In genomic region chr20:3911956-3912355, GRCh38 we compare ENCODE assay signal across 13 cellular contexts. TPM values are rescaled to one million over a fixed set of nuclear protein-coding genes. Genes with fewer than 3 reads are reported as not detected.
DNase-seq lines count a peak whose midpoint lies in the region; ATAC-seq and TF ChIP-seq lines count a peak whose summit lies in the region.
"Had no signal": no experiment of that assay in that cellular context is flagged by ENCODE, and none has a peak within 500 bp of the region (broad histone marks: within the 10 kb centered on the region; RNA-seq: fewer than 3 reads in every experiment).

No MANE protein-coding gene starts in this region.

- TF ChIP-seq CTCF in cardiac muscle cell (IDR thresholded peaks at IDR 0.05; ENCODE audit: low read depth, low read length) (no peak), glutamatergic neuron (IDR thresholded peaks at IDR 0.05; ENCODE audit: partially characterized antibody, unreplicated experiment) (no peak), type B pancreatic cell (conservative IDR thresholded peaks at IDR 0.05) (no peak), MM.1S (IDR thresholded peaks at IDR 0.05; ENCODE audit: low read length) (no peak)

- no peaks in the 10 kb centered on the region for H3K9me3 ChIP-seq in cardiac muscle cell (ENCODE audit: low read depth)
- H3K9me3 ChIP-seq in MM.1S (replicated peaks; ENCODE audit: insufficient read depth, low read length): no peaks in the 10 kb centered on the region
- H3K9me3 ChIP-seq in naive thymus-derived CD4-positive, alpha-beta T cell (ENCODE audit: control insufficient read depth in 2 of 3, low read length in 3 of 3): no peaks in the 10 kb centered on the region

- H3K79me2 ChIP-seq in MM.1S (ENCODE audit: low read length): peaks cover 93% of the 10 kb centered on the region

- DNase-seq in cardiac muscle cell (ENCODE audit: low read depth in 1 of 2, low spot score in 1 of 2) (no peak), cardiac septum (ENCODE audit: low spot score) (no peak), NCI-H510A (lab: John Stamatoyannopoulos, UW) (peak; percentile 53), glutamatergic neuron (no peak), type B pancreatic cell (ENCODE audit: extremely low spot score, unreplicated experiment) (no peak), MM.1S (no peak), HEK293T (ENCODE audit: extremely low spot score) (no peak)
- DNase-seq in naive thymus-derived CD4-positive, alpha-beta T cell: no peak
- DNase-seq: C1 segment of cervical spinal cord, cortex of kidney, PC-3, retina had no signal

- intact Hi-C loops in cardiac septum (cut with DNase I): no loop called here
- intact Hi-C loops in naive thymus-derived CD4-positive, alpha-beta T cell (cut with micrococcal nuclease): no loop called here

- no peak overlapping the region for H3K4me2 ChIP-seq in MM.1S (ENCODE audit: low read depth, low read length)

- H4K20me1 ChIP-seq in MM.1S (ENCODE audit: insufficient read depth, low read length): peaks cover 21% of the 10 kb centered on the region

- H3K4me1 ChIP-seq in cardiac muscle cell (ENCODE audit: low read depth): peaks cover 7% of the 10 kb centered on the region
- H3K4me1 ChIP-seq in MM.1S (ENCODE audit: low read length): no peaks in the 10 kb centered on the region
- peaks cover 5 to 11% of the 10 kb centered on the region in 2 donors for H3K4me1 ChIP-seq in naive thymus-derived CD4-positive, alpha-beta T cell (ENCODE audit: control insufficient read depth in 2 of 2, insufficient read depth in 2 of 2, low read length in 2 of 2)

- ATAC-seq in naive thymus-derived CD4-positive, alpha-beta T cell: no peak
- ATAC-seq: PC-3 had no signal

- H3K4me3 Mint-ChIP-seq in glutamatergic neuron (ENCODE audit: unreplicated experiment): no peak overlapping the region
- H3K4me3 Mint-ChIP-seq in type B pancreatic cell: no peak overlapping the region
- no peak overlapping the region for H3K4me3 Mint-ChIP-seq in naive thymus-derived CD4-positive, alpha-beta T cell
- H3K4me3 Mint-ChIP-seq: T-helper 1 cell treated with Interleukin-12 subunit alpha and Interleukin-12 subunit beta and Interleukin-4 antibody, amounts not matched to agents 30 μg/mL and 1 μg/mL, for 36 hours had no signal

- no peaks in the 10 kb centered on the region for H3F3A ChIP-seq in MM.1S (ENCODE audit: insufficient read depth, low read length)

- peaks cover 5% of the 10 kb centered on the region for H3K27me3 Mint-ChIP-seq in glutamatergic neuron (ENCODE audit: unreplicated experiment)
- H3K27me3 Mint-ChIP-seq in type B pancreatic cell: no peaks in the 10 kb centered on the region
- no peaks in the 10 kb centered on the region for H3K27me3 Mint-ChIP-seq in naive thymus-derived CD4-positive, alpha-beta T cell

- no peak overlapping the region for H3K4me3 ChIP-seq in cardiac muscle cell
- no peak overlapping the region for H3K4me3 ChIP-seq in MM.1S (ENCODE audit: low read length)
- H3K4me3 ChIP-seq in naive thymus-derived CD4-positive, alpha-beta T cell (ENCODE audit: low read length): no peak overlapping the region

- no peak overlapping the region for H3K9ac ChIP-seq in MM.1S (ENCODE audit: low read length)

- no peaks in the 10 kb centered on the region for H3K9me2 ChIP-seq in MM.1S (replicated peaks; ENCODE audit: insufficient read depth, low read length)

- H3K27ac ChIP-seq in cardiac muscle cell: peak overlapping the region; percentile 19
- H3K27ac ChIP-seq in MM.1S (ENCODE audit: low read length): no peak overlapping the region
- no peak overlapping the region for H3K27ac ChIP-seq in naive thymus-derived CD4-positive, alpha-beta T cell (ENCODE audit: low read depth, low read length)

- POLR2A ChIA-PET in naive thymus-derived CD4-positive, alpha-beta T cell (lab: Charles Lee): interaction anchor here (1.0 kb wide), 1 partner anchor 14 kb away, joined by 3 read pairs; no protein-coding TSS in a partner anchor
- POLR2A ChIA-PET in HEK293T (lab: Yijun Ruan, JAX): no interaction called here

- H3K4me1 Mint-ChIP-seq in glutamatergic neuron (ENCODE audit: low read depth, unreplicated experiment) (peaks cover 22% of the 10 kb centered on the region), type B pancreatic cell (ENCODE audit: unreplicated experiment) (peaks cover 4% of the 10 kb centered on the region)
- H3K4me1 Mint-ChIP-seq in naive thymus-derived CD4-positive, alpha-beta T cell: peaks cover 20 to 67% (median 43%) of the 10 kb centered on the region in 7 donors

- H3K9me3 Mint-ChIP-seq in glutamatergic neuron (ENCODE audit: unreplicated experiment) (peaks cover 3% of the 10 kb centered on the region), type B pancreatic cell (no peaks in the 10 kb centered on the region)
- H3K9me3 Mint-ChIP-seq in naive thymus-derived CD4-positive, alpha-beta T cell: no peaks in the 10 kb centered on the region
- H3K9me3 Mint-ChIP-seq: T-helper 1 cell treated with Interleukin-12 subunit alpha and Interleukin-12 subunit beta and Interleukin-4 antibody, amounts not matched to agents 30 μg/mL and 1 μg/mL, for 36 hours had no signal

- no peak overlapping the region for H2AFZ ChIP-seq in MM.1S (ENCODE audit: low read length)

- H3K36me3 ChIP-seq in cardiac muscle cell: peaks cover 41% of the 10 kb centered on the region
- peaks cover 13% of the 10 kb centered on the region for H3K36me3 ChIP-seq in MM.1S (replicated peaks; ENCODE audit: insufficient read depth, low read length)
- peaks cover 19 to 72% (median 20%) of the 10 kb centered on the region in 3 experiments for H3K36me3 ChIP-seq in naive thymus-derived CD4-positive, alpha-beta T cell (ENCODE audit: control insufficient read depth in 2 of 3, insufficient read depth in 3 of 3, low read length in 3 of 3)

- H3K27ac Mint-ChIP-seq in glutamatergic neuron (ENCODE audit: unreplicated experiment): peak overlapping the region; percentile 84
- H3K27ac Mint-ChIP-seq in type B pancreatic cell: peak overlapping the region; percentile 48
- peak overlapping the region in 4 of 9 donors; percentile 10 to 72 (median 46) for H3K27ac Mint-ChIP-seq in naive thymus-derived CD4-positive, alpha-beta T cell
- H3K27ac Mint-ChIP-seq: T-helper 1 cell treated with Interleukin-12 subunit alpha and Interleukin-12 subunit beta and Interleukin-4 antibody, amounts not matched to agents 30 μg/mL and 1 μg/mL, for 36 hours had no signal

- CTCF ChIA-PET in naive thymus-derived CD4-positive, alpha-beta T cell (lab: Charles Lee): interaction anchor here (1.3 kb wide), 1 partner anchor 174 kb away, joined by 4 read pairs; no protein-coding TSS in a partner anchor
- CTCF ChIA-PET in HEK293T (lab: Yijun Ruan, JAX): no interaction called here

- H3K36me3 Mint-ChIP-seq in glutamatergic neuron (ENCODE audit: unreplicated experiment) (peaks cover 9% of the 10 kb centered on the region), type B pancreatic cell (peaks cover 56% of the 10 kb centered on the region)
- H3K36me3 Mint-ChIP-seq in naive thymus-derived CD4-positive, alpha-beta T cell: peaks cover 15 to 56% (median 48%) of the 10 kb centered on the region in 5 donors

- H3K27me3 ChIP-seq in cardiac muscle cell: no peaks in the 10 kb centered on the region
- H3K27me3 ChIP-seq in MM.1S (replicated peaks; ENCODE audit: insufficient read depth, low read length): no peaks in the 10 kb centered on the region
- H3K27me3 ChIP-seq in naive thymus-derived CD4-positive, alpha-beta T cell (ENCODE audit: control insufficient read depth in 2 of 2, insufficient read depth in 2 of 2, low read length in 2 of 2): no peaks in the 10 kb centered on the region

TF ChIP-seq in HEK293T, 16 proteins besides CTCF, POLR2A, EP300 and RAD21:
- no peak for TF ChIP-seq SUZ12 (IDR thresholded peaks at IDR 0.05)
- TF ChIP-seq HDGF (IDR thresholded peaks at IDR 0.05; ENCODE audit: borderline replicate concordance): no peak
- TF ChIP-seq ELF4 (IDR thresholded peaks at IDR 0.05): no peak
- no peak for TF ChIP-seq LEF1 (IDR thresholded peaks at IDR 0.05; ENCODE audit: borderline replicate concordance)
- TF ChIP-seq SP1 (IDR thresholded peaks at IDR 0.05): no peak
- TF ChIP-seq TARDBP (IDR thresholded peaks at IDR 0.05): no peak
- TF ChIP-seq L3MBTL2 (conservative IDR thresholded peaks at IDR 0.05): no peak

RNA-seq across cellular contexts. Expression of gene PANK2, which starts 22.8 kb away (rescaled TPM):
- total RNA-seq in cardiac muscle cell (29.2 and 33.4 TPM in 2 replicates), cardiac septum (21.5 TPM), glutamatergic neuron (ENCODE audit: unreplicated experiment) (60.3 TPM), type B pancreatic cell (ENCODE audit: low replicate concordance) (38.9 and 55.3 TPM in 2 replicates)
- 21.0 and 24.1 TPM in 2 replicates for polyA plus RNA-seq in cardiac muscle cell
- total RNA-seq in naive thymus-derived CD4-positive, alpha-beta T cell: 10 to 100 TPM; 42.4 to 69.7 (median 59.1) TPM
- 10 to 100 TPM; 39.0 to 46.9 TPM for polyA plus RNA-seq in naive thymus-derived CD4-positive, alpha-beta T cell
